In the genomic region with DNA sequence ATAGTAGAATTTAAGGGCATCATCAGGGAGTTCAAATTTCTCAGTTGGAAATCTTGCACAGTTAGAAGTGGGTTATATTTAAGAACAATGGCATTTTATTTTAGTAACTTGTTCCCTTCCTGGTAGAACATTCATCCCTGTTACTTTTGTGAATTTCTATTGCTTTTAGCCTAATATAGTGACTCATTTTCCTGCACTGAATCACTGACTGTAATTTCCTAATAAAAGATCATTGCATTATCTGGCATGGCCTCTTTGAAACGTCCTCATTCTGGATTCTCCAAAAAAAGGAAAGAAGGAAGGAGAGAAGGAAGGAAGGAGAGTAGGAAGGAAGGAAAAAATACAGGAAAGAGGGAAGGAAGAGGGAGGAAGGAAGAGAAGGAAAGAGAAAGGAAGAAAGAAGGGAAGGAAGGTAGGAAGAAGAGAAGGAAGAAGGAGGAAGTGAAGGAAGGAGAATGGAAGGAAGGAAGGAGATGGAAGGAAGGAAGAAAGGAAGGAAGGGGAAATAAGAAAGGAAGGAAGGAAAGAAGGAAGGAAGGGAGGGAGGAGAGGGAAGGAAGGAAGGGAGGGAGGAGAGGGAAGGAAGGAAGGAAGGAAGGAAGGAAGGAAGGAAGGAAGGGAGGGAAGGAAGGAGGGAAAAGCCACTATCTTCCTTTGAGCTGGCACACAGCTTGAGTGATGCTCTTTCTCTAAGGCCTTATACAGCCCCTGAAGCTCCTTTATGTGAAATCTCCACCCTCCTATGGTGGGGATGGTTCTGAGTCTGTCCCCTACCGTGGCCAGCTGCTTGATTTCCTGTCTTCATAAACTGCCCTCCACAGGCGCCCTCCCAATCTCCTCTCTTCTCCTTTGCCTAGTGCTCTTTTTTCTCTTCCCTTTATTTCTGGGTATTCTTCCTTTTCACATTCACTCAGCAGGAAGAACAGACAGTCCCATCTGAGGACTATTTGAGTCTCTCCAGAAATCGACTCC, we compare ENCODE assay signal across 2 cellular contexts.
A peak's percentile ranks its signal among the peaks of the same experiment; 100 is the strongest.
TF ChIP-seq lines count a peak whose summit lies in the region.

No MANE protein-coding gene starts in this region.

TF ChIP-seq in IMR-90, 13 proteins besides CTCF, POLR2A, EP300 and RAD21:
- peak; percentile 16; the same call in 1 of the 2 replicates for TF ChIP-seq FOS (IDR thresholded peaks at IDR 0.05; ENCODE audit: low read depth, low read length)
- TF ChIP-seq, protein P1, sequence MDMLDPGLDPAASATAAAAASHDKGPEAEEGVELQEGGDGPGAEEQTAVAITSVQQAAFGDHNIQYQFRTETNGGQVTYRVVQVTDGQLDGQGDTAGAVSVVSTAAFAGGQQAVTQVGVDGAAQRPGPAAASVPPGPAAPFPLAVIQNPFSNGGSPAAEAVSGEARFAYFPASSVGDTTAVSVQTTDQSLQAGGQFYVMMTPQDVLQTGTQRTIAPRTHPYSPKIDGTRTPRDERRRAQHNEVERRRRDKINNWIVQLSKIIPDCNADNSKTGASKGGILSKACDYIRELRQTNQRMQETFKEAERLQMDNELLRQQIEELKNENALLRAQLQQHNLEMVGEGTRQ (IDR thresholded peaks at IDR 0.05; ENCODE audit: low read depth, low read length) = no peak

TF ChIP-seq in H1, 55 proteins besides CTCF, POLR2A, EP300 and RAD21:
- TF ChIP-seq KDM1A (IDR thresholded peaks at IDR 0.05; ENCODE audit: borderline replicate concordance, low read length) = no peak
- no peak for TF ChIP-seq PHF8 (conservative IDR thresholded peaks at IDR 0.05; ENCODE audit: low read depth, low read length)
- no peak for TF ChIP-seq ASH2L (IDR thresholded peaks at IDR 0.05; ENCODE audit: low read length)
- no peak for TF ChIP-seq SRF (IDR thresholded peaks at IDR 0.05; ENCODE audit: low read depth, low read length)
- no peak for TF ChIP-seq SP1 (IDR thresholded peaks at IDR 0.05; ENCODE audit: low read depth, low read length)
- TF ChIP-seq TBP (IDR thresholded peaks at IDR 0.05; ENCODE audit: low read depth, low read length) = no peak
- TF ChIP-seq, protein P2, sequence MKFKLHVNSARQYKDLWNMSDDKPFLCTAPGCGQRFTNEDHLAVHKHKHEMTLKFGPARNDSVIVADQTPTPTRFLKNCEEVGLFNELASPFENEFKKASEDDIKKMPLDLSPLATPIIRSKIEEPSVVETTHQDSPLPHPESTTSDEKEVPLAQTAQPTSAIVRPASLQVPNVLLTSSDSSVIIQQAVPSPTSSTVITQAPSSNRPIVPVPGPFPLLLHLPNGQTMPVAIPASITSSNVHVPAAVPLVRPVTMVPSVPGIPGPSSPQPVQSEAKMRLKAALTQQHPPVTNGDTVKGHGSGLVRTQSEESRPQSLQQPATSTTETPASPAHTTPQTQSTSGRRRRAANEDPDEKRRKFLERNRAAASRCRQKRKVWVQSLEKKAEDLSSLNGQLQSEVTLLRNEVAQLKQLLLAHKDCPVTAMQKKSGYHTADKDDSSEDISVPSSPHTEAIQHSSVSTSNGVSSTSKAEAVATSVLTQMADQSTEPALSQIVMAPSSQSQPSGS (IDR thresholded peaks at IDR 0.05; ENCODE audit: low read length) = no peak
- TF ChIP-seq, protein P3, sequence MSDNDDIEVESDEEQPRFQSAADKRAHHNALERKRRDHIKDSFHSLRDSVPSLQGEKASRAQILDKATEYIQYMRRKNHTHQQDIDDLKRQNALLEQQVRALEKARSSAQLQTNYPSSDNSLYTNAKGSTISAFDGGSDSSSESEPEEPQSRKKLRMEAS (IDR thresholded peaks at IDR 0.05) = no peak
- no peak for TF ChIP-seq GABPA (IDR thresholded peaks at IDR 0.05; ENCODE audit: borderline replicate concordance, insufficient read depth, low read length)
- TF ChIP-seq RXRA (IDR thresholded peaks at IDR 0.05; ENCODE audit: insufficient read depth, low read depth, low read length) = no peak
- TF ChIP-seq POU5F1 (IDR thresholded peaks at IDR 0.05; ENCODE audit: low read depth, low read length) = no peak
- TF ChIP-seq EZH2 (IDR thresholded peaks at IDR 0.05; ENCODE audit: low read depth, low read length, severe bottlenecking) = no peak
- TF ChIP-seq KDM4A (IDR thresholded peaks at IDR 0.05; ENCODE audit: low read depth, low read length, severe bottlenecking) = no peak
- TF ChIP-seq SIX5 (IDR thresholded peaks at IDR 0.05; ENCODE audit: low read depth, low read length) = no peak
- TF ChIP-seq TAF7 (optimal IDR thresholded peaks at IDR 0.05; ENCODE audit: borderline replicate concordance, low read depth, low read length) = no peak
- TF ChIP-seq JUN (IDR thresholded peaks at IDR 0.05; ENCODE audit: low read depth, low read length) = no peak
- no peak for TF ChIP-seq YY1 (IDR thresholded peaks at IDR 0.05; ENCODE audit: low read depth, low read length)
